ENCODE assay signal across 1 cellular context in the genomic region with DNA sequence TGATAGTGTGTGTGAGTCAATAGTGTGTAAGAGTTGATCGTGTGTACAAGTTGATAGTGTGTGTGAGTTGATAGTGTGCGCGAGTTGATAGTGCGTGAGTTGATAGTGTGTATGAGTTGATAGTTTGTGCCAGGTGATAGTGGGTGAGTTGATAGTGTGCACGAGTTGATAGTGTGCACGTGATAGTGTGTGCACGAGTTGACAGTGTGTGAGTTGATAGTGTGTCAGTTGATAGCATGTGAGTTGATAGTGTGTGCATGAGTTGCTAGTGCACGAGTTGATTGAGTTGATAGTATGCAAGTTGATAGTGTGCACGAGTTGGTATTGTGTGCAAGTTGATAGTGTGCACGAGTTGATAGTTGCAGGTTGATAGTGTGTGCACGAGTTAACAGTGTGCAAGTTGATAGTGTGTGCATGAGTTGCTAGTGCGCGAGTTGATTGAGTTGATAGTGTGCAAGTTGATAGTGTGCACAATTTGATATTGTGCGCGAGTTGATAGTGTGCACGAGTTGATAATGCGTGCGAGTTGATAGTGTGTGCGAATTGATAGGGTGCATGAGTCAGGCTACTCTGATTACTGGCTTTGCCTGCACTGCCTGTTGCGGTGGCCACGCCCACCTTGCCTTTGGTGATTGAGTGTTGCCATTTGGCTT.
TF ChIP-seq lines count a peak whose summit lies in the region.

No MANE protein-coding gene starts in this region.

TF ChIP-seq in K562, 482 proteins besides CTCF, POLR2A, EP300 and RAD21 (continued from another document and continues in another):
- TF ChIP-seq, protein P1, sequence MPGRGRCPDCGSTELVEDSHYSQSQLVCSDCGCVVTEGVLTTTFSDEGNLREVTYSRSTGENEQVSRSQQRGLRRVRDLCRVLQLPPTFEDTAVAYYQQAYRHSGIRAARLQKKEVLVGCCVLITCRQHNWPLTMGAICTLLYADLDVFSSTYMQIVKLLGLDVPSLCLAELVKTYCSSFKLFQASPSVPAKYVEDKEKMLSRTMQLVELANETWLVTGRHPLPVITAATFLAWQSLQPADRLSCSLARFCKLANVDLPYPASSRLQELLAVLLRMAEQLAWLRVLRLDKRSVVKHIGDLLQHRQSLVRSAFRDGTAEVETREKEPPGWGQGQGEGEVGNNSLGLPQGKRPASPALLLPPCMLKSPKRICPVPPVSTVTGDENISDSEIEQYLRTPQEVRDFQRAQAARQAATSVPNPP (IDR thresholded peaks at IDR 0.05; ENCODE audit: borderline replicate concordance, insufficient read depth, insufficient read length): no peak
- TF ChIP-seq HNRNPH1 (optimal IDR thresholded peaks at IDR 0.05; ENCODE audit: low read depth, low read length) (no peak), NR2F6 (CRISPR knock-in tag; IDR thresholded peaks at IDR 0.05) (no peak), COPS2 (conservative IDR thresholded peaks at IDR 0.05) (no peak), ZBTB26 (CRISPR knock-in tag; IDR thresholded peaks at IDR 0.05) (no peak), MECOM (CRISPR knock-in tag; IDR thresholded peaks at IDR 0.05) (no peak), VEZF1 (CRISPR knock-in tag; IDR thresholded peaks at IDR 0.05) (no peak), ZNF274 (IDR thresholded peaks at IDR 0.05; ENCODE audit: borderline replicate concordance, low read depth, low read length) (no peak), GABPB2 (CRISPR knock-in tag; conservative IDR thresholded peaks at IDR 0.05) (no peak), SETDB1 (IDR thresholded peaks at IDR 0.05; ENCODE audit: low read length) (no peak), STAG1 (CRISPR knock-in tag; IDR thresholded peaks at IDR 0.05; ENCODE audit: borderline replicate concordance) (no peak), IRF1 (CRISPR knock-in tag; IDR thresholded peaks at IDR 0.05; ENCODE audit: borderline replicate concordance) (no peak), GTF2F1 (IDR thresholded peaks at IDR 0.05; ENCODE audit: low read depth, low read length) (no peak), JUND (IDR thresholded peaks at IDR 0.05; ENCODE audit: borderline replicate concordance, low read depth, low read length) (peak; percentile 79), JUND (tag; IDR thresholded peaks at IDR 0.05; ENCODE audit: borderline replicate concordance, low read depth, low read length) (peak; percentile 82; the same call in 2 of the 3 replicates), CREB5 (CRISPR knock-in tag; IDR thresholded peaks at IDR 0.05) (no peak), CHCHD3 (CRISPR knock-in tag; IDR thresholded peaks at IDR 0.05) (no peak), PTRF (tag; IDR thresholded peaks at IDR 0.05) (no peak), SAFB (IDR thresholded peaks at IDR 0.05; ENCODE audit: borderline replicate concordance, low read depth, low read length) (no peak), E2F8 (IDR thresholded peaks at IDR 0.05; ENCODE audit: low read depth, partially characterized antibody) (no peak), ZNF318 (IDR thresholded peaks at IDR 0.05; ENCODE audit: borderline replicate concordance in 1 of 2, low read depth in 1 of 2) (no peak), GATAD2B (IDR thresholded peaks at IDR 0.05; ENCODE audit: borderline replicate concordance) (no peak), E2F6 (IDR thresholded peaks at IDR 0.05; ENCODE audit: borderline replicate concordance in 1 of 2, extremely low read depth in 1 of 2, insufficient read depth in 1 of 2, insufficient read length in 1 of 2, low read depth in 1 of 2, low read length in 1 of 2, poor library complexity in 1 of 2, severe bottlenecking in 1 of 2) (no peak), ZBTB5 (IDR thresholded peaks at IDR 0.05) (no peak), RBM15 (IDR thresholded peaks at IDR 0.05; ENCODE audit: insufficient read depth, low read length) (no peak), POLR2B (IDR thresholded peaks at IDR 0.05; ENCODE audit: low read depth, partially characterized antibody) (no peak), TEAD4 (IDR thresholded peaks at IDR 0.05; ENCODE audit: low read length) (peak; percentile 30; the same call in 1 of the 2 replicates), TEAD4 (CRISPR knock-in tag; IDR thresholded peaks at IDR 0.05; ENCODE audit: borderline replicate concordance) (no peak), PTBP1 (IDR thresholded peaks at IDR 0.05; ENCODE audit: low read depth, low read length) (no peak)
- TF ChIP-seq, protein P2, sequence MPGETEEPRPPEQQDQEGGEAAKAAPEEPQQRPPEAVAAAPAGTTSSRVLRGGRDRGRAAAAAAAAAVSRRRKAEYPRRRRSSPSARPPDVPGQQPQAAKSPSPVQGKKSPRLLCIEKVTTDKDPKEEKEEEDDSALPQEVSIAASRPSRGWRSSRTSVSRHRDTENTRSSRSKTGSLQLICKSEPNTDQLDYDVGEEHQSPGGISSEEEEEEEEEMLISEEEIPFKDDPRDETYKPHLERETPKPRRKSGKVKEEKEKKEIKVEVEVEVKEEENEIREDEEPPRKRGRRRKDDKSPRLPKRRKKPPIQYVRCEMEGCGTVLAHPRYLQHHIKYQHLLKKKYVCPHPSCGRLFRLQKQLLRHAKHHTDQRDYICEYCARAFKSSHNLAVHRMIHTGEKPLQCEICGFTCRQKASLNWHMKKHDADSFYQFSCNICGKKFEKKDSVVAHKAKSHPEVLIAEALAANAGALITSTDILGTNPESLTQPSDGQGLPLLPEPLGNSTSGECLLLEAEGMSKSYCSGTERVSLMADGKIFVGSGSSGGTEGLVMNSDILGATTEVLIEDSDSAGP (CRISPR knock-in tag; IDR thresholded peaks at IDR 0.05): no peak
